In the genomic region with DNA sequence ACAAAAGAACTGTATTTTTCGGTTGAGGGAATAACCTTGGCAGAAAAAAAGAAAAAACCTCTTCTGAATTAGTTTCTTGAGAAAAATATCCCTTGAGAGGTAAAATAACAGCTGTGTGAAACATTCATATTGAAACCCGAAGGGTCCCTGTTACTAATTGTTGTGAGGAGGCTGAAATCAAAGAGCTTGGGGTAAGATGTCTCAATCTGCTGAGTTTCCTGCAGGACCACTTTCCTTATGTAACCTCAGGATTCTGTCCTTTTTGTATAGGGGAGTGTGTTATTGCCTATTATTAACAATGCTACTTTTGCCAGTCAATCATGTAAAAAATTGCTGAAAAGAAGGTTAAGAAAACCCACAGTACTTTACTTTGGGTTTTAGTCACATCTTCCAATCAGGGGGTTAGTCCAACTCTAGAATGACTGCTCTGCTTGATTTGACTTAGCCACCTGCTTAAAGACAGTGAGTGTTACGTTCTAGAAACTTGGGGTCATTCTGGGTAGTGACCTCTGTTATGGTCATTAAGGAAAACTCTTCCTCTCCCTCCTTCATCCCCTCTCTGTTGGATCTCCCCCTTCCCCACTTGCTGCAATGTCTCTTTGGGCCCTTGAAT, we compare ENCODE assay signal across 30 cellular contexts.
DNase-seq lines count a peak whose midpoint lies in the region; ATAC-seq, FAIRE-seq and TF ChIP-seq lines count a peak whose summit lies in the region.
"Had no signal": no experiment of that assay in that cellular context is flagged by ENCODE, and none has a peak within 500 bp of the region (broad histone marks: within the 10 kb centered on the region; RNA-seq: fewer than 3 reads in every experiment).

No MANE protein-coding gene starts in this region.

- H3K9ac ChIP-seq in OCI-LY3 (ENCODE audit: low read length): no peak overlapping the region
- H3K9ac ChIP-seq: parathyroid adenoma had no signal

- no peak overlapping the region for H3K4me3 ChIP-seq in OCI-LY3 (ENCODE audit: low read length)
- H3K4me3 ChIP-seq in H7 (ENCODE audit: insufficient read depth, low read depth, low read length): no peak overlapping the region
- H3K4me3 ChIP-seq: A549, left ventricle myocardium inferior, thoracic aorta had no signal

- no peaks in the 10 kb centered on the region for H3K27me3 Mint-ChIP-seq in activated CD4-positive, alpha-beta T cell treated with anti-CD3 and anti-CD28 coated beads, Interleukin-2, amount 10 ng/mL, durations not matched to agents 24 days and 14 days

- H3K4me1 Mint-ChIP-seq in activated CD4-positive, alpha-beta T cell treated with anti-CD3 and anti-CD28 coated beads, Interleukin-2, amount 10 ng/mL, durations not matched to agents 24 days and 14 days: no peaks in the 10 kb centered on the region

- ATAC-seq in GM18867 (IDR thresholded peaks at IDR 0.05; ENCODE audit: unreplicated experiment): peak; percentile 58
- peak; percentile 52 for ATAC-seq in GM19468 (IDR thresholded peaks at IDR 0.05; ENCODE audit: extremely low read depth, unreplicated experiment)
- peak; percentile 85 for ATAC-seq in HG03159 (IDR thresholded peaks at IDR 0.05; ENCODE audit: unreplicated experiment)
- ATAC-seq: A549; activated CD8-positive, alpha-beta T cell treated with anti-CD3 and anti-CD28 coated beads for 36 hours had no signal

- H3K36me3 ChIP-seq in OCI-LY3 (replicated peaks; ENCODE audit: low read depth, low read length) (no peaks in the 10 kb centered on the region), H7 (replicated peaks; ENCODE audit: control insufficient read depth, insufficient read depth, low read length) (no peaks in the 10 kb centered on the region)
- H3K36me3 ChIP-seq: left ventricle myocardium inferior, thoracic aorta had no signal

- H3K9me3 Mint-ChIP-seq in activated CD4-positive, alpha-beta T cell treated with anti-CD3 and anti-CD28 coated beads, Interleukin-2, amount 10 ng/mL, durations not matched to agents 24 days and 14 days: no peaks in the 10 kb centered on the region
- H3K9me3 Mint-ChIP-seq: activated CD8-positive, alpha-beta T cell treated with anti-CD3 and anti-CD28 coated beads for 36 hours; activated T-helper 1 cell treated with anti-CD3 and anti-CD28 coated beads, Interleukin-12 subunit alpha, Interleukin-12 subunit beta, Interleukin-2, Interleukin-4 antibody, amounts not matched to agents 30 ng/mL and 10 ng/mL and 1 ng/mL, durations not matched to agents 14 hours and 24 hours and 36 hours; stimulated activated naive CD8-positive, alpha-beta T cell treated with anti-CD3 and anti-CD28 coated beads, Interleukin-15, Interleukin-2, amounts not matched to agents 100 ng/mL and 50 ng/mL, for 24 hours had no signal

- no peak overlapping the region for H3K27ac Mint-ChIP-seq in activated CD4-positive, alpha-beta T cell treated with anti-CD3 and anti-CD28 coated beads, Interleukin-2, amount 10 ng/mL, durations not matched to agents 24 days and 14 days
- H3K27ac Mint-ChIP-seq: activated CD8-positive, alpha-beta T cell treated with anti-CD3 and anti-CD28 coated beads for 36 hours; activated T-helper 1 cell treated with anti-CD3 and anti-CD28 coated beads, Interleukin-12 subunit alpha, Interleukin-12 subunit beta, Interleukin-2, Interleukin-4 antibody, amounts not matched to agents 30 ng/mL and 10 ng/mL and 1 ng/mL, durations not matched to agents 14 hours and 24 hours and 36 hours; stimulated activated naive CD8-positive, alpha-beta T cell treated with anti-CD3 and anti-CD28 coated beads, Interleukin-15, Interleukin-2, amounts not matched to agents 100 ng/mL and 50 ng/mL, for 24 hours had no signal

- intact Hi-C loops in activated CD4-positive, alpha-beta T cell treated with anti-CD3 and anti-CD28 coated beads, Interleukin-2, amount 10 ng/mL, durations not matched to agents 24 days and 14 days (cut with micrococcal nuclease): no loop called here

- H3K27ac ChIP-seq in OCI-LY3 (ENCODE audit: low read length): no peak overlapping the region
- H3K27ac ChIP-seq: A549, left ventricle myocardium inferior, parathyroid adenoma, thoracic aorta had no signal

- H3K4me2 ChIP-seq in OCI-LY3 (ENCODE audit: low read length): peak overlapping the region; percentile 17
- H3K4me2 ChIP-seq: A549 had no signal

- H3K27me3 ChIP-seq in OCI-LY3 (ENCODE audit: low read depth, low read length): no peaks in the 10 kb centered on the region
- H3K27me3 ChIP-seq in H7 (ENCODE audit: control insufficient read depth, insufficient read depth, low read length): no peaks in the 10 kb centered on the region; the same call in 1 of the 2 replicates

- H3K4me3 Mint-ChIP-seq in activated CD4-positive, alpha-beta T cell treated with anti-CD3 and anti-CD28 coated beads, Interleukin-2, amount 10 ng/mL, durations not matched to agents 24 days and 14 days: no peak overlapping the region
- H3K4me3 Mint-ChIP-seq: activated CD8-positive, alpha-beta T cell treated with anti-CD3 and anti-CD28 coated beads for 36 hours; activated T-helper 1 cell treated with anti-CD3 and anti-CD28 coated beads, Interleukin-12 subunit alpha, Interleukin-12 subunit beta, Interleukin-2, Interleukin-4 antibody, amounts not matched to agents 30 ng/mL and 10 ng/mL and 1 ng/mL, durations not matched to agents 14 hours and 24 hours and 36 hours; stimulated activated naive CD8-positive, alpha-beta T cell treated with anti-CD3 and anti-CD28 coated beads, Interleukin-15, Interleukin-2, amounts not matched to agents 100 ng/mL and 50 ng/mL, for 24 hours had no signal

- no peak for DNase-seq in H7
- no peak for DNase-seq in activated CD4-positive, alpha-beta T cell treated with anti-CD3 and anti-CD28 coated beads, Interleukin-2, amount 10 ng/mL, durations not matched to agents 24 days and 14 days
- no peak for DNase-seq in D721Med (ENCODE audit: insufficient read length, low spot score)
- no peak for DNase-seq in hypothalamus (lab: John Stamatoyannopoulos, UW)
- DNase-seq: activated CD8-positive, alpha-beta memory T cell treated with anti-CD3 and anti-CD28 coated beads, Interleukin-2, amount 50 U/mL, for 48 hours; activated CD8-positive, alpha-beta T cell treated with anti-CD3 and anti-CD28 coated beads for 36 hours; activated naive CD4-positive, alpha-beta T cell treated with Interleukin-2 at 50 U/mL for 16 hours; Calu3; central memory CD4-positive, alpha-beta T cell; cortex of kidney; DND-41; GF-D8; IMR-90; left ventricle myocardium inferior; MV-4-11; NCI-H146; NCI-H2107; NCI-H774; SIG-M5; small intestine had no signal

- no peaks in the 10 kb centered on the region for H3K9me3 ChIP-seq in OCI-LY3 (ENCODE audit: insufficient read depth, low read length)
- H3K9me3 ChIP-seq: A549, thoracic aorta had no signal

- H3K4me1 ChIP-seq in OCI-LY3 (ENCODE audit: low read length): peaks cover 12% of the 10 kb centered on the region
- H3K4me1 ChIP-seq: A549, left ventricle myocardium inferior, parathyroid adenoma had no signal

- no peaks in the 10 kb centered on the region for H3K36me3 Mint-ChIP-seq in activated CD4-positive, alpha-beta T cell treated with anti-CD3 and anti-CD28 coated beads, Interleukin-2, amount 10 ng/mL, durations not matched to agents 24 days and 14 days (ENCODE audit: low read depth)

- no peaks in the 10 kb centered on the region for H4K20me1 ChIP-seq in OCI-LY3 (ENCODE audit: insufficient read depth, low read length)

- TF ChIP-seq CTCF in OCI-LY3 (IDR thresholded peaks at IDR 0.05; ENCODE audit: low read depth, low read length) (no peak), D721Med (IDR thresholded peaks at IDR 0.05; ENCODE audit: insufficient read depth, missing control alignments) (no peak)

- H3K79me2 ChIP-seq in OCI-LY3 (ENCODE audit: low read length): no peaks in the 10 kb centered on the region
- H3K79me2 ChIP-seq: parathyroid adenoma had no signal

- H2AFZ ChIP-seq in OCI-LY3 (ENCODE audit: low read depth, low read length): no peak overlapping the region
- H2AFZ ChIP-seq: parathyroid adenoma had no signal

- no peak for FAIRE-seq in D721Med (lab: Jason Lieb, UNC)
- FAIRE-seq: A549, small intestine, urothelium cell line had no signal
